In genomic region chr4:76729460-76729859, GRCh38 we compare ENCODE assay signal across 22 cellular contexts.
A peak's percentile ranks its signal among the peaks of the same experiment; 100 is the strongest.
DNase-seq lines count a peak whose midpoint lies in the region; ATAC-seq and TF ChIP-seq lines count a peak whose summit lies in the region.
"Had no signal": no experiment of that assay in that cellular context is flagged by ENCODE, and none has a peak within 500 bp of the region (broad histone marks: within the 10 kb centered on the region; RNA-seq: fewer than 3 reads in every experiment).

No MANE protein-coding gene starts in this region.

- no peak overlapping the region for H2AFZ ChIP-seq in PC-9
- H2AFZ ChIP-seq: hepatocyte had no signal

- no peak overlapping the region for H3K27ac Mint-ChIP-seq in stimulated activated memory B cell treated with anti-CD40 and anti-IgM and Interleukin-4, amounts not matched to agents 10 μg/mL and 1 μg/mL and 100 μg/mL, for 72 hours
- no peak overlapping the region for H3K27ac Mint-ChIP-seq in activated CD8-positive, alpha-beta T cell treated with anti-CD3 and anti-CD28 coated beads for 36 hours
- H3K27ac Mint-ChIP-seq: activated CD4-positive, alpha-beta T cell treated with anti-CD3 and anti-CD28 coated beads, Interleukin-2, amount 10 ng/mL, durations not matched to agents 7 days and 5 days had no signal

- no peak overlapping the region for H3K4me3 Mint-ChIP-seq in stimulated activated memory B cell treated with anti-CD40 and anti-IgM and Interleukin-4, amounts not matched to agents 10 μg/mL and 1 μg/mL and 100 μg/mL, for 72 hours
- H3K4me3 Mint-ChIP-seq in activated CD8-positive, alpha-beta T cell treated with anti-CD3 and anti-CD28 coated beads for 36 hours, result no peak overlapping the region
- H3K4me3 Mint-ChIP-seq: activated CD4-positive, alpha-beta T cell treated with anti-CD3 and anti-CD28 coated beads, Interleukin-2, amount 10 ng/mL, durations not matched to agents 7 days and 5 days had no signal

- DNase-seq in PC-9 (no peak), NOMO-1 treated with DMSO at 0.1 percent for 48 hours (lab: John Stamatoyannopoulos, UW; ENCODE audit: unreplicated experiment) (no peak), inferior parietal cortex (ENCODE audit: extremely low spot score) (no peak)
- no peak for DNase-seq in activated CD8-positive, alpha-beta T cell treated with anti-CD3 and anti-CD28 coated beads for 36 hours
- DNase-seq: activated CD4-positive, alpha-beta T cell treated with anti-CD3 and anti-CD28 coated beads, Interleukin-2, amount 10 ng/mL, durations not matched to agents 7 days and 5 days; activated naive CD4-positive, alpha-beta T cell; aorta; Caco-2; left cardiac atrium; NCI-H2081; NCI-H524 treated with DMSO at 0.1 percent for 48 hours; PC-3; stimulated activated CD4-positive, alpha-beta T cell treated with anti-CD3 and anti-CD28 coated beads, Interleukin-12 subunit alpha, Interleukin-12 subunit beta, amount 100 ng/mL, for 4 hours; stimulated activated naive CD4-positive, alpha-beta T cell; T1000; tibial artery had no signal

- intact Hi-C loops in PC-9 (cut with micrococcal nuclease; ENCODE audit: unreplicated experiment), result no loop called here
- intact Hi-C loops in activated CD8-positive, alpha-beta T cell treated with anti-CD3 and anti-CD28 coated beads for 36 hours (cut with micrococcal nuclease), result no loop called here

- no peaks in the 10 kb centered on the region for H3K9me3 Mint-ChIP-seq in stimulated activated memory B cell treated with anti-CD40 and anti-IgM and Interleukin-4, amounts not matched to agents 10 μg/mL and 1 μg/mL and 100 μg/mL, for 72 hours
- no peaks in the 10 kb centered on the region for H3K9me3 Mint-ChIP-seq in activated CD8-positive, alpha-beta T cell treated with anti-CD3 and anti-CD28 coated beads for 36 hours
- H3K9me3 Mint-ChIP-seq: activated CD4-positive, alpha-beta T cell treated with anti-CD3 and anti-CD28 coated beads, Interleukin-2, amount 10 ng/mL, durations not matched to agents 7 days and 5 days had no signal

- peaks cover 7% of the 10 kb centered on the region; the same call in 1 of the 2 replicates for H3F3A ChIP-seq in PC-9 (ENCODE audit: insufficient read depth, low read depth)

- no peaks in the 10 kb centered on the region for H4K20me1 ChIP-seq in PC-9 (ENCODE audit: insufficient read depth)

- ATAC-seq in GM19035 (IDR thresholded peaks at IDR 0.05; ENCODE audit: unreplicated experiment), result peak; percentile 65
- ATAC-seq in HG02938 (IDR thresholded peaks at IDR 0.05; ENCODE audit: unreplicated experiment), result peak; percentile 55
- ATAC-seq in stimulated activated memory B cell treated with anti-CD40 and anti-IgM and Interleukin-4, amounts not matched to agents 10 μg/mL and 1 μg/mL and 100 μg/mL, for 72 hours, result peak; percentile 69
- no peak for ATAC-seq in activated CD8-positive, alpha-beta T cell treated with anti-CD3 and anti-CD28 coated beads for 36 hours
- no peak for ATAC-seq in HG03025 (IDR thresholded peaks at IDR 0.05; ENCODE audit: low FRiP score, unreplicated experiment)
- ATAC-seq: left cardiac atrium, PC-3 had no signal

- no peak overlapping the region for H3K4me2 ChIP-seq in PC-9
- H3K4me2 ChIP-seq: hepatocyte had no signal

- TF ChIP-seq CTCF in PC-9 (conservative IDR thresholded peaks at IDR 0.05), result no peak
- no peak for TF ChIP-seq CTCF in activated CD8-positive, alpha-beta T cell treated with anti-CD3 and anti-CD28 coated beads for 36 hours (IDR thresholded peaks at IDR 0.05)

- CTCF ChIA-PET in PC-9 (lab: Charles Lee), result no interaction called here
- CTCF ChIA-PET in activated CD8-positive, alpha-beta T cell treated with anti-CD3 and anti-CD28 coated beads for 36 hours (lab: Charles Lee), result interaction anchor here (0.9 to 1.3 kb wide), 2 partner anchors 14 to 28 kb away, joined by 3 to 6 read pairs; no protein-coding TSS in a partner anchor

- no peaks in the 10 kb centered on the region for H3K9me3 ChIP-seq in PC-9 (ENCODE audit: insufficient read depth, low read depth)
- H3K9me3 ChIP-seq: Caco-2, tibial artery had no signal

- no TSS peak for BruUV-seq in PC-9 (replicated peaks; lab: Mats Ljungman, UMichigan)

- H3K4me3 ChIP-seq in PC-9, result no peak overlapping the region
- H3K4me3 ChIP-seq: hepatocyte, SK-N-MC, tibial artery had no signal

- 0 out of 2 replicates have a peak overlapping the region, but pooled peaks have one; percentile 9 for H3K27ac ChIP-seq in PC-9
- H3K27ac ChIP-seq: hepatocyte, SK-N-MC had no signal

- peaks cover 4% of the 10 kb centered on the region; the same call in 1 of the 2 replicates for H3K36me3 ChIP-seq in PC-9 (ENCODE audit: low read depth)

- H3K9me2 ChIP-seq in PC-9 (ENCODE audit: insufficient read depth), result no peaks in the 10 kb centered on the region

- peaks cover 22% of the 10 kb centered on the region for H3K27me3 Mint-ChIP-seq in stimulated activated memory B cell treated with anti-CD40 and anti-IgM and Interleukin-4, amounts not matched to agents 10 μg/mL and 1 μg/mL and 100 μg/mL, for 72 hours
- H3K27me3 Mint-ChIP-seq in activated CD8-positive, alpha-beta T cell treated with anti-CD3 and anti-CD28 coated beads for 36 hours, result peaks cover 7% of the 10 kb centered on the region
- H3K27me3 Mint-ChIP-seq: activated CD4-positive, alpha-beta T cell treated with anti-CD3 and anti-CD28 coated beads, Interleukin-2, amount 10 ng/mL, durations not matched to agents 7 days and 5 days had no signal

- POLR2A ChIA-PET in PC-9 (lab: Charles Lee; ENCODE audit: unreplicated experiment), result interaction anchor here (0.6 kb wide), 2 partner anchors 91 to 871 kb away, joined by 9 to 13 read pairs; no protein-coding TSS in a partner anchor
- POLR2A ChIA-PET in activated CD8-positive, alpha-beta T cell treated with anti-CD3 and anti-CD28 coated beads for 36 hours (lab: Charles Lee), result no interaction called here

- no peaks in the 10 kb centered on the region for H3K36me3 Mint-ChIP-seq in stimulated activated memory B cell treated with anti-CD40 and anti-IgM and Interleukin-4, amounts not matched to agents 10 μg/mL and 1 μg/mL and 100 μg/mL, for 72 hours
- H3K36me3 Mint-ChIP-seq in activated CD8-positive, alpha-beta T cell treated with anti-CD3 and anti-CD28 coated beads for 36 hours (ENCODE audit: low read depth), result no peaks in the 10 kb centered on the region

- no peaks in the 10 kb centered on the region for H3K4me1 Mint-ChIP-seq in stimulated activated memory B cell treated with anti-CD40 and anti-IgM and Interleukin-4, amounts not matched to agents 10 μg/mL and 1 μg/mL and 100 μg/mL, for 72 hours
- no peaks in the 10 kb centered on the region for H3K4me1 Mint-ChIP-seq in activated CD8-positive, alpha-beta T cell treated with anti-CD3 and anti-CD28 coated beads for 36 hours (ENCODE audit: low read depth)
- H3K4me1 Mint-ChIP-seq: activated CD4-positive, alpha-beta T cell treated with anti-CD3 and anti-CD28 coated beads, Interleukin-2, amount 10 ng/mL, durations not matched to agents 7 days and 5 days had no signal

- peaks cover 43% of the 10 kb centered on the region for H3K79me2 ChIP-seq in PC-9 (ENCODE audit: low read depth)

- H3K4me1 ChIP-seq in PC-9 (replicated peaks; ENCODE audit: insufficient read depth), result peaks cover 15% of the 10 kb centered on the region
- H3K4me1 ChIP-seq: Caco-2 had no signal

- no peaks in the 10 kb centered on the region for H3K27me3 ChIP-seq in PC-9 (ENCODE audit: insufficient read depth, low read depth)
- H3K27me3 ChIP-seq: hepatocyte, tibial artery had no signal

Comparison
In these comparisons a context has a peak if more than half of its experiments do, and no peak if none do; other contexts are left out.
1. ATAC-seq: peak in GM19035 (single experiment), HG02938 (single experiment) and stimulated activated memory B cell treated with anti-CD40 and anti-IgM and Interleukin-4, amounts not matched to agents 10 μg/mL and 1 μg/mL and 100 μg/mL, for 72 hours (single experiment); none in activated CD8-positive, alpha-beta T cell treated with anti-CD3 and anti-CD28 coated beads for 36 hours (single experiment) and HG03025 (single experiment).